31 cellular contexts compared by ENCODE assay signal in the genomic region with DNA sequence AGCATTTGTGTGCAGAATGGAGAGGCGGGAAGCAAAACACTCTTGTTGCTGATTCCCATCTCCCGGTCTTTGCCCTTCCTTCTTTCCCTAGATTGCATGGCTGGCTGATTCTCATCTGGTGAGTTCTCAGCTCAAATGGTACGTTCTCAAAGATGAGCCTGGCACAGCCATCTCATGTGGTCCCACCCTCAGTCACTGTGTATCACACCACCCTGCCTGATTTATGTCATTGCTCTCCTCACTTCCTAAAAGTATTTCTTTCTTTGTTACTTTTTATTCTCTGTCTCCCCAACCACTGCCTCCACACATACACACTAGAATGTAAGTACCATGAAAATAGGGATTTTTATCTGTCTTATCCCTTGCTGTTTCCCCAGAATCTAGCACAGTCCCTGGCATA.
A peak's percentile ranks its signal among the peaks of the same experiment; 100 is the strongest.
DNase-seq lines count a peak whose midpoint lies in the region; TF ChIP-seq lines count a peak whose summit lies in the region.
"Had no signal": no experiment of that assay in that cellular context is flagged by ENCODE, and none has a peak within 500 bp of the region (broad histone marks: within the 10 kb centered on the region; RNA-seq: fewer than 3 reads in every experiment).

No MANE protein-coding gene starts in this region.

- DNase-seq in DMS79 treated with DMSO at 0.1 percent for 48 hours (lab: John Stamatoyannopoulos, UW), result peak; percentile 27
- DNase-seq in DMS79 (lab: John Stamatoyannopoulos, UW), result no peak
- DNase-seq in substantia nigra (lab: John Stamatoyannopoulos, UW), result no peak
- DNase-seq in activated gamma-delta T cell (lab: John Stamatoyannopoulos, UW), result no peak
- DNase-seq in activated naive CD4-positive, alpha-beta T cell treated with anti-CD3 and anti-CD28 coated beads, Interleukin-2, amount 50 U/mL, for 16 hours, result no peak
- no peak for DNase-seq in Peyer's patch
- DNase-seq: activated CD4-positive, alpha-beta T cell treated with anti-CD3 and anti-CD28 coated beads for 4 hours; activated CD8-positive, alpha-beta memory T cell treated with anti-CD3 and anti-CD28 coated beads for 24 hours; activated naive CD8-positive, alpha-beta T cell treated with anti-CD3 and anti-CD28 coated beads for 36 hours; activated T-cell treated with anti-CD3 and anti-CD28 coated beads for 4 hours; aorta; CD4-positive, CD25-positive, alpha-beta regulatory T cell; cortex of kidney; foreskin keratinocyte; GOT3; heart left ventricle; kidney; naive thymus-derived CD4-positive, alpha-beta T cell; NCI-H1092; NCI-H1694; NCI-H2171; NCI-H510A treated with DMSO at 0.1 percent for 48 hours; RPMI8226; SJCRH30; stimulated activated CD4-positive, alpha-beta T cell treated with anti-CD3 and anti-CD28 coated beads, Interleukin-4, amount 100 ng/mL, for 24 hours; WERI-Rb-1 had no signal

- H2AFZ ChIP-seq in OCI-LY3 (ENCODE audit: low read depth, low read length), result no peak overlapping the region

- no peaks in the 10 kb centered on the region for H3K79me2 ChIP-seq in OCI-LY3 (ENCODE audit: low read length)

- H3K9ac ChIP-seq in OCI-LY3 (ENCODE audit: low read length), result peak overlapping the region; percentile 2; the same call in 1 of the 2 replicates

- H4K20me1 ChIP-seq in OCI-LY3 (ENCODE audit: insufficient read depth, low read length), result no peaks in the 10 kb centered on the region

- peak overlapping the region; percentile 61 for H3K4me2 ChIP-seq in OCI-LY3 (ENCODE audit: low read length)

- H3K27me3 ChIP-seq in OCI-LY3 (ENCODE audit: low read depth, low read length) (peaks cover 16% of the 10 kb centered on the region), layer of hippocampus (ENCODE audit: control insufficient read depth, insufficient read depth, low read length) (no peaks in the 10 kb centered on the region), Peyer's patch (no peaks in the 10 kb centered on the region)
- H3K27me3 ChIP-seq: cardiac muscle cell, foreskin keratinocyte, heart left ventricle, SJCRH30 had no signal

- H3K4me3 ChIP-seq in OCI-LY3 (ENCODE audit: low read length) (peak overlapping the region; percentile 50), Peyer's patch (no peak overlapping the region)
- H3K4me3 ChIP-seq: cardiac muscle cell, heart left ventricle, K562, SJCRH30 had no signal

- H3K27ac ChIP-seq in OCI-LY3 (ENCODE audit: low read length) (peak overlapping the region; percentile 8), layer of hippocampus (ENCODE audit: low read depth, low read length) (peak overlapping the region; percentile 64), substantia nigra (ENCODE audit: low read depth, low read length, poor library complexity, severe bottlenecking) (peak overlapping the region; percentile 83), Peyer's patch (no peak overlapping the region)
- H3K27ac ChIP-seq: 22Rv1, cardiac muscle cell, foreskin keratinocyte, heart left ventricle, SJCRH30, WERI-Rb-1 had no signal

- TF ChIP-seq POLR2A in Peyer's patch (IDR thresholded peaks at IDR 0.05), result no peak

- TF ChIP-seq CTCF in OCI-LY3 (IDR thresholded peaks at IDR 0.05; ENCODE audit: low read depth, low read length) (no peak), Peyer's patch (IDR thresholded peaks at IDR 0.05) (no peak)

- H3K4me1 ChIP-seq in OCI-LY3 (ENCODE audit: low read length) (peaks cover 60% of the 10 kb centered on the region), Peyer's patch (peaks cover 0 to 22% (median 0%) of the 10 kb centered on the region in 4 donors)
- H3K4me1 ChIP-seq: foreskin keratinocyte had no signal

- H3K9me3 ChIP-seq in OCI-LY3 (ENCODE audit: insufficient read depth, low read length) (no peaks in the 10 kb centered on the region), Peyer's patch (no peaks in the 10 kb centered on the region)

- H3K36me3 ChIP-seq in OCI-LY3 (replicated peaks; ENCODE audit: low read depth, low read length) (no peaks in the 10 kb centered on the region), Peyer's patch (no peaks in the 10 kb centered on the region)
- H3K36me3 ChIP-seq: cardiac muscle cell, heart left ventricle, SJCRH30, WERI-Rb-1 had no signal

Comparison
In these comparisons a context has a peak if more than half of its experiments do, and no peak if none do; other contexts are left out.
1. H3K27ac ChIP-seq: peak in OCI-LY3 (single experiment), layer of hippocampus (single experiment) and substantia nigra (single experiment); none in Peyer's patch (0 of 4).